ENCODE assay signal across 9 cellular contexts in genomic region chr1:172499636-172500141, GRCh38. TPM values are rescaled to one million over a fixed set of nuclear protein-coding genes. Genes with fewer than 3 reads are reported as not detected.
DNase-seq lines count a peak whose midpoint lies in the region; ATAC-seq, FAIRE-seq and TF ChIP-seq lines count a peak whose summit lies in the region.
"Had no signal": no experiment of that assay in that cellular context is flagged by ENCODE, and none has a peak within 500 bp of the region (broad histone marks: within the 10 kb centered on the region; RNA-seq: fewer than 3 reads in every experiment).

No MANE protein-coding gene starts in this region.

- no peak overlapping the region; the same call in 1 of the 2 replicates for H3K4me2 ChIP-seq in K562 (ENCODE audit: insufficient read depth, low read length)
- H3K4me2 ChIP-seq: GM23338 had no signal

- H3K9me3 Mint-ChIP-seq in progenitor cell of endocrine pancreas (ENCODE audit: low read depth) = no peaks in the 10 kb centered on the region
- H3K9me3 Mint-ChIP-seq: GM23338 had no signal

- TF ChIP-seq RAD21 in K562 (CRISPR knock-in tag; conservative IDR thresholded peaks at IDR 0.05 in 1 of 2, IDR thresholded peaks at IDR 0.05 in 1 of 2) = no peak

- H3K4me3 ChIP-seq in HUES48 (ENCODE audit: low read depth, low read length) (no peak overlapping the region), K562 (no peak overlapping the region)
- H3K4me3 ChIP-seq: GM23338 had no signal

- POLR2A ChIA-PET in K562 (lab: Yijun Ruan, JAX) = interaction anchor here (1.2 to 2.1 kb wide), 2 partner anchors 11 to 14 kb away, joined by 4 read pairs; no protein-coding TSS in a partner anchor

- peak; percentile 65 for ATAC-seq in K562
- ATAC-seq: GM23338 had no signal

- H3K9me3 ChIP-seq in HUES48 (ENCODE audit: control insufficient read depth, insufficient read depth, low read length) (no peaks in the 10 kb centered on the region), K562 (replicated peaks; ENCODE audit: control insufficient read depth, insufficient read depth, low read depth, low read length) (no peaks in the 10 kb centered on the region)

- no TSS peak for BruUV-seq in K562 (replicated peaks; lab: Mats Ljungman, UMichigan)

- H3K36me3 ChIP-seq in HUES48 (ENCODE audit: control insufficient read depth, insufficient read depth, low read length) (no peaks in the 10 kb centered on the region), K562 (ENCODE audit: control insufficient read depth, insufficient read depth, low read length) (no peaks in the 10 kb centered on the region)

- TF ChIP-seq CTCF in K562 (IDR thresholded peaks at IDR 0.05 in 2 of 3, conservative IDR thresholded peaks at IDR 0.05 in 1 of 3; ENCODE audit: insufficient read depth in 2 of 3, low read depth in 1 of 3, low read length in 3 of 3) (no peak), progenitor cell of endocrine pancreas (IDR thresholded peaks at IDR 0.05; ENCODE audit: unreplicated experiment) (no peak), GM13976 (IDR thresholded peaks at IDR 0.05; ENCODE audit: borderline replicate concordance, control extremely low read depth, extremely low read depth, insufficient read depth, missing control alignments) (no peak)

- no peak for TF ChIP-seq EP300 in K562 (IDR thresholded peaks at IDR 0.05; ENCODE audit: low read length)

- no peak overlapping the region for H3K4me3 Mint-ChIP-seq in progenitor cell of endocrine pancreas (ENCODE audit: low read depth)
- H3K4me3 Mint-ChIP-seq: GM23338 had no signal

- no peaks in the 10 kb centered on the region for H4K20me1 ChIP-seq in K562 (replicated peaks; ENCODE audit: control insufficient read depth, insufficient read depth, low read length)

- H3K27ac Mint-ChIP-seq in progenitor cell of endocrine pancreas = no peak overlapping the region
- H3K27ac Mint-ChIP-seq: GM23338 had no signal

- H3K9me1 ChIP-seq in K562 (ENCODE audit: control insufficient read depth, insufficient read depth, low read length) = no peaks in the 10 kb centered on the region

- H3K27me3 ChIP-seq in HUES48 (ENCODE audit: control insufficient read depth, insufficient read depth, low read length) = no peaks in the 10 kb centered on the region; the same call in 1 of the 2 replicates
- H3K27me3 ChIP-seq in K562 (ENCODE audit: control insufficient read depth in 2 of 2, insufficient read depth in 2 of 2, low read length in 2 of 2) = no peaks in the 10 kb centered on the region; a peak in 1 of 5 replicates

- peaks cover 9% of the 10 kb centered on the region for H3K4me1 ChIP-seq in HUES48 (ENCODE audit: control insufficient read depth, insufficient read depth, low read length)
- H3K4me1 ChIP-seq in K562 (replicated peaks in 1 of 2; ENCODE audit: control insufficient read depth in 2 of 2, insufficient read depth in 2 of 2, low read length in 2 of 2) = peaks cover 0 to 13% of the 10 kb centered on the region in 2 experiments; a peak in 3 of 5 replicates

- H2AFZ ChIP-seq in K562 (ENCODE audit: low read depth, low read length) = peak overlapping the region; percentile 30; the same call in 1 of the 2 replicates

- FAIRE-seq in K562 (lab: Jason Lieb, UNC) = no peak

- no peak for TF ChIP-seq POLR2A in K562 (conservative IDR thresholded peaks at IDR 0.05)

- CTCF ChIA-PET in K562 (lab: Yijun Ruan, JAX; ENCODE audit: low intra/inter-chr PET ratio) = no interaction called here

- intact Hi-C loops in K562 (cut with micrococcal nuclease) = loop anchor here (5.0 kb wide), 1 partner anchor 47 kb away; no protein-coding TSS in a partner anchor
- intact Hi-C loops in posterior cingulate gyrus (cut with DNase I) = no loop called here

- no peaks in the 10 kb centered on the region for H3K79me2 ChIP-seq in K562 (ENCODE audit: control insufficient read depth, insufficient read depth, low read length)

- H3K4me1 Mint-ChIP-seq in progenitor cell of endocrine pancreas (ENCODE audit: low read depth) = peaks cover 26% of the 10 kb centered on the region

- DNase-seq in EL (peak; percentile 4), K562 (ENCODE audit: extremely low read depth in 1 of 4, low spot score in 3 of 4) (peak in 2 of 4 experiments; percentile 30 to 51), medulla oblongata (ENCODE audit: extremely low spot score) (peak; percentile 36), progenitor cell of endocrine pancreas (ENCODE audit: low spot score, unreplicated experiment) (no peak), mesenteric fat pad (ENCODE audit: low spot score) (no peak), posterior cingulate gyrus (no peak), GM13976 (ENCODE audit: low spot score) (no peak)

- H3K9ac ChIP-seq in HUES48 (ENCODE audit: low read depth, low read length) (no peak overlapping the region), K562 (ENCODE audit: insufficient read depth in 1 of 2, low read depth in 2 of 2, low read length in 2 of 2) (no peak overlapping the region; a peak in 1 of 4 replicates)

- peak overlapping the region; percentile 45 for H3K27ac ChIP-seq in HUES48 (ENCODE audit: low read depth, low read length)
- H3K27ac ChIP-seq in K562 (ENCODE audit: extremely low read depth, low read depth, low read length) = no peak overlapping the region

- in situ Hi-C loops in K562 (cut with MboI) (no loop called here), GM13976 (cut with MboI; ENCODE audit: low sequenced_read_pairs, unreplicated experiment) (no loop called here)

- H3K27me3 Mint-ChIP-seq in progenitor cell of endocrine pancreas = peaks cover 6% of the 10 kb centered on the region

- 14% methylated on average over 3 of the region's 3 CpGs for WGBS in K562 (ENCODE audit: insufficient coverage, low coverage, missing lambda C conversion rate)

- H3K36me3 Mint-ChIP-seq in progenitor cell of endocrine pancreas (ENCODE audit: insufficient read depth) = no peaks in the 10 kb centered on the region

TF ChIP-seq in K562, 482 proteins besides CTCF, POLR2A, EP300 and RAD21 (continues in another document):
- TF ChIP-seq ETV5 (CRISPR knock-in tag; IDR thresholded peaks at IDR 0.05; ENCODE audit: low read depth) = no peak
- TF ChIP-seq, protein P1, sequence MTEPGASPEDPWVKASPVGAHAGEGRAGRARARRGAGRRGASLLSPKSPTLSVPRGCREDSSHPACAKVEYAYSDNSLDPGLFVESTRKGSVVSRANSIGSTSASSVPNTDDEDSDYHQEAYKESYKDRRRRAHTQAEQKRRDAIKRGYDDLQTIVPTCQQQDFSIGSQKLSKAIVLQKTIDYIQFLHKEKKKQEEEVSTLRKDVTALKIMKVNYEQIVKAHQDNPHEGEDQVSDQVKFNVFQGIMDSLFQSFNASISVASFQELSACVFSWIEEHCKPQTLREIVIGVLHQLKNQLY (CRISPR knock-in tag; conservative IDR thresholded peaks at IDR 0.05) = no peak
- no peak for TF ChIP-seq ELF4 (CRISPR knock-in tag; IDR thresholded peaks at IDR 0.05)
- TF ChIP-seq CREBBP (IDR thresholded peaks at IDR 0.05; ENCODE audit: low read depth, low read length) = no peak
- TF ChIP-seq CXXC5 (CRISPR knock-in tag; IDR thresholded peaks at IDR 0.05) = no peak
- no peak for TF ChIP-seq HNRNPUL1 (IDR thresholded peaks at IDR 0.05; ENCODE audit: low read length)
- no peak for TF ChIP-seq ZNF764 (CRISPR knock-in tag; IDR thresholded peaks at IDR 0.05; ENCODE audit: low read depth)
- no peak for TF ChIP-seq ZKSCAN8 (CRISPR knock-in tag; IDR thresholded peaks at IDR 0.05)
- peak; percentile 70; the same call in 1 of the 2 replicates for TF ChIP-seq C11orf30 (IDR thresholded peaks at IDR 0.05; ENCODE audit: low read depth)
- TF ChIP-seq RHOXF2B (CRISPR knock-in tag; conservative IDR thresholded peaks at IDR 0.05) = no peak
- peak; percentile 33; the same call in 1 of the 2 replicates for TF ChIP-seq MAFK (IDR thresholded peaks at IDR 0.05; ENCODE audit: low read length)

RNA-seq across cellular contexts. Expression of gene SUCO, which starts 33.3 kb away (rescaled TPM):
- total RNA-seq in K562 (2011; cell fraction: chromatin; rRNA removed; ENCODE audit: low replicate concordance) = 40.3 and 147 TPM in 2 replicates
- total RNA-seq in K562 (2011; cell fraction: nucleolus; rRNA removed) = 13.8 and 22.6 TPM in 2 replicates
- total RNA-seq in K562 (2011; cell fraction: nucleoplasm; rRNA removed) = 55.4 and 77.5 TPM in 2 replicates
- 9.1 and 9.4 TPM in 2 replicates for total RNA-seq in K562 (2014; rRNA removed)
- total RNA-seq in K562 (2014; rRNA removed; fragmentation: Illumina TruSeq; extraction: Trizol) = 19.2 and 22.3 TPM in 2 replicates
- total RNA-seq in K562 (2015; rRNA removed; fragmentation: Illumina TruSeq; extraction: Trizol) = 18.8 and 20.6 TPM in 2 replicates
- total RNA-seq in K562 (2021) = 15.9 and 18.5 TPM in 2 replicates
- polyA plus RNA-seq in K562 (2011; rRNA removed) = 15.7 and 15.9 TPM in 2 replicates
- polyA plus RNA-seq in K562 (2011; cell fraction: cytosol; rRNA removed) = 1.8 and 4.8 TPM in 2 replicates
- polyA plus RNA-seq in K562 (2011; cell fraction: nucleus; rRNA removed) = 13.8 and 22.3 TPM in 2 replicates
- polyA plus RNA-seq in K562 (2012) = 9.6 and 12.5 TPM in 2 replicates
- polyA plus RNA-seq in K562 (2014; fragmentation: Illumina TruSeq; extraction: Trizol) = 11.5 and 14.3 TPM in 2 replicates
- polyA plus RNA-seq in K562 (2014; fragmentation: Nextera tagmentation; extraction: Ambion mirVana) = 1 to 10 TPM; 2.5 to 3.6 TPM
- polyA plus RNA-seq in K562 (2014; rRNA removed) = 8.0 and 10.7 TPM in 2 replicates
- 39.5 and 71.3 TPM in 2 replicates for polyA minus RNA-seq in K562 (2011; rRNA and poly(A)+ RNA removed)
- 17.1 and 19.9 TPM in 2 replicates for polyA minus RNA-seq in K562 (2011; cell fraction: cytosol; rRNA and poly(A)+ RNA removed)
- polyA minus RNA-seq in K562 (2011; cell fraction: nucleus; rRNA and poly(A)+ RNA removed) = 35.9 and 73.6 TPM in 2 replicates
- 57.1 and 58.0 TPM in 2 replicates for total RNA-seq in progenitor cell of endocrine pancreas
- total RNA-seq in mesenteric fat pad = 22.1 TPM

RNA-seq across cellular contexts. Expression of gene PIGC, which starts 55.8 kb away (rescaled TPM):
- 43.3 and 43.8 TPM in 2 replicates for total RNA-seq in K562 (2011; cell fraction: chromatin; rRNA removed; ENCODE audit: low replicate concordance)
- 42.9 and 48.8 TPM in 2 replicates for total RNA-seq in K562 (2011; cell fraction: nucleolus; rRNA removed)
- total RNA-seq in K562 (2011; cell fraction: nucleoplasm; rRNA removed) = 52.9 and 57.7 TPM in 2 replicates
- total RNA-seq in K562 (2014; rRNA removed) (30.5 and 34.4 TPM in 2 replicates), K562 (2014; rRNA removed; fragmentation: Illumina TruSeq; extraction: Trizol) (54.7 and 62.1 TPM in 2 replicates), K562 (2015; rRNA removed; fragmentation: Illumina TruSeq; extraction: Trizol) (44.5 and 46.0 TPM in 2 replicates), K562 (2021) (38.9 and 40.3 TPM in 2 replicates), progenitor cell of endocrine pancreas (28.6 and 30.3 TPM in 2 replicates), mesenteric fat pad (16.6 TPM)
- polyA plus RNA-seq in K562 (2011; rRNA removed) (59.3 and 60.4 TPM in 2 replicates), K562 (2014; fragmentation: Illumina TruSeq; extraction: Trizol) (56.4 and 59.3 TPM in 2 replicates), K562 (2014; fragmentation: Nextera tagmentation; extraction: Ambion mirVana) (10 to 100 TPM; 92.9 to 97.9 TPM), K562 (2014; rRNA removed) (39.1 and 49.9 TPM in 2 replicates)
- 50.8 and 72.2 TPM in 2 replicates for polyA plus RNA-seq in K562 (2011; cell fraction: cytosol; rRNA removed)
- polyA plus RNA-seq in K562 (2011; cell fraction: nucleus; rRNA removed) = 31.5 and 37.4 TPM in 2 replicates
- 49.3 and 58.4 TPM in 2 replicates for polyA plus RNA-seq in K562 (2012)
- 54.5 and 72.3 TPM in 2 replicates for polyA minus RNA-seq in K562 (2011; rRNA and poly(A)+ RNA removed)
- polyA minus RNA-seq in K562 (2011; cell fraction: cytosol; rRNA and poly(A)+ RNA removed) = 14.7 and 28.0 TPM in 2 replicates
- 22.5 and 45.2 TPM in 2 replicates for polyA minus RNA-seq in K562 (2011; cell fraction: nucleus; rRNA and poly(A)+ RNA removed)

Comparison
In these comparisons a context has a peak if more than half of its experiments do, and no peak if none do; other contexts are left out.
1. DNase-seq: peak in EL (single experiment) and medulla oblongata (single experiment); none in progenitor cell of endocrine pancreas (single experiment), mesenteric fat pad (single experiment), posterior cingulate gyrus (0 of 10) and GM13976 (single experiment).